ENCODE assay signal across 8 cellular contexts in the genomic region with DNA sequence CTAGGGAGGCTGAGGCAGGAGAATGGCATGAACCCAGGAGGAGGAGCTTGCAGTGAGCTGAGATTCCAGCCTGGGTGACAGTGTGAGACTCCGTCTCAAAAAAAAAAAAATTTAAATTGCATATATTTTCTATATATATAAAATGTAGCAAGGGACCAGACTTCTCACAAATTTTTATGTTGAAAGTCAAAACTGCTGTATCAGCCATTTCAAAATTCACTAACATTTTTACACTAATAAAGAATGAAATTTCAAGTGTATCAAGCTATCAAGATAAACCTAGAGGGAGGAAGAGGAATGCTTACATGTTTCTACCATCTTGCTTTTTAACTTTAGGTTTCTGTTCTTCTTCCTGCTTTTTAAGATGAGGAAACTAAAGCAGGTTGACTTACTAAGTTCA.
"Had no signal": no experiment of that assay in that cellular context is flagged by ENCODE, and none has a peak within 500 bp of the region (broad histone marks: within the 10 kb centered on the region; RNA-seq: fewer than 3 reads in every experiment).

No MANE protein-coding gene starts in this region.

- H3K4me3 Mint-ChIP-seq: H9, IgD-negative memory B cell had no signal

- H3K4me3 ChIP-seq: GM23248 had no signal

- H3K4me1 Mint-ChIP-seq: H9, IgD-negative memory B cell had no signal

- DNase-seq: GM23248, GOT3, H9, HCEC 1CT, KG1 had no signal

- FAIRE-seq: H54 had no signal

- H3K9me3 Mint-ChIP-seq: IgD-negative memory B cell had no signal

- H3K27ac Mint-ChIP-seq: H9, IgD-negative memory B cell had no signal

- H3K27me3 Mint-ChIP-seq: IgD-negative memory B cell had no signal

- H3K36me3 Mint-ChIP-seq: IgD-negative memory B cell had no signal

- H3K27ac ChIP-seq: GM23248, HL-60 had no signal

- H2AFZ ChIP-seq: GM23248 had no signal

- H3K9ac ChIP-seq: GM23248 had no signal
